ENCODE assay signal across 10 cellular contexts in the genomic region with DNA sequence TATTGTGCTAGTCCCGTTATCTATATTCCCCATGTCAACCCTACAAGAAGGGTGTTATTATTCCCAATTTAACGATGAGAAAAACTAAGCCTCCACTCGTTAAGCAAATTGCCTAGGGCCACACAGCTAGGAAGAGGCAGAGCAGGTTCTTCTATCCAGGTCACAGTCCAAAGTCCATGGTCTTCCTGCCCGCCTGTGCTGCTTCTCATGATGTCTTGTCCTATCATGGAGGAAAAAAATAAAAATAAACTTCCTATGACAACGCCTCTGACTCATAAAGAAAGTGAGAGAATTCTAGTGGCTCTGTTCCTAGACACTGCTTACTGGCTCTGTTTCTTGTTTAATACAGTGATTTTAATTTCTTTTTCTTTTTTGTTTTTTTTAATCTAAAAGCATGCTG. TPM values are rescaled to one million over a fixed set of nuclear protein-coding genes. Genes with fewer than 3 reads are reported as not detected.
A peak's percentile ranks its signal among the peaks of the same experiment; 100 is the strongest.
DNase-seq lines count a peak whose midpoint lies in the region; ATAC-seq and TF ChIP-seq lines count a peak whose summit lies in the region.
"Had no signal": no experiment of that assay in that cellular context is flagged by ENCODE, and none has a peak within 500 bp of the region (broad histone marks: within the 10 kb centered on the region; RNA-seq: fewer than 3 reads in every experiment).

No MANE protein-coding gene starts in this region.

- H3K4me3 Mint-ChIP-seq in activated T-cell treated with anti-CD3 and anti-CD28 coated beads, Interleukin-2, amount 50 U/mL, for 24 hours, result no peak overlapping the region
- H3K4me3 Mint-ChIP-seq: CD4-positive, alpha-beta T cell; neural crest cell had no signal

- H3K27me3 Mint-ChIP-seq in activated T-cell treated with anti-CD3 and anti-CD28 coated beads, Interleukin-2, amount 50 U/mL, for 24 hours, result peaks cover 3% of the 10 kb centered on the region

- ATAC-seq in HG02759 (IDR thresholded peaks at IDR 0.05; ENCODE audit: unreplicated experiment), result no peak

- TF ChIP-seq POLR2A in erythroblast (IDR thresholded peaks at IDR 0.05; ENCODE audit: low read length), result no peak

- no peaks in the 10 kb centered on the region for H3K9me3 Mint-ChIP-seq in activated T-cell treated with anti-CD3 and anti-CD28 coated beads, Interleukin-2, amount 50 U/mL, for 24 hours
- H3K9me3 Mint-ChIP-seq: CD4-positive, alpha-beta T cell; neural crest cell had no signal

- H3K4me1 Mint-ChIP-seq in activated T-cell treated with anti-CD3 and anti-CD28 coated beads, Interleukin-2, amount 50 U/mL, for 24 hours (ENCODE audit: low read depth), result no peaks in the 10 kb centered on the region

- no peaks in the 10 kb centered on the region for H3K36me3 Mint-ChIP-seq in activated T-cell treated with anti-CD3 and anti-CD28 coated beads, Interleukin-2, amount 50 U/mL, for 24 hours (ENCODE audit: low read depth)

- peak; percentile 84 for DNase-seq in DMS53 treated with DMSO at 0.1 percent for 48 hours (lab: John Stamatoyannopoulos, UW; ENCODE audit: unreplicated experiment)
- DNase-seq in HT1080 (ENCODE audit: low read depth), result peak; percentile 59
- DNase-seq in erythroblast (lab: John Stamatoyannopoulos, UW), result peak; percentile 42 to 66
- DNase-seq in myocyte (ENCODE audit: low read depth), result peak; percentile 61
- no peak for DNase-seq in cerebellar nuclear complex (lab: John Stamatoyannopoulos, UW)
- no peak for DNase-seq in activated T-cell treated with anti-CD3 and anti-CD28 coated beads, Interleukin-2, amount 50 U/mL, for 24 hours
- no peak for DNase-seq in GF-D8 (lab: John Stamatoyannopoulos, UW)
- DNase-seq: CD4-positive, alpha-beta T cell had no signal

- H3K27ac Mint-ChIP-seq in activated T-cell treated with anti-CD3 and anti-CD28 coated beads, Interleukin-2, amount 50 U/mL, for 24 hours, result no peak overlapping the region
- H3K27ac Mint-ChIP-seq: CD4-positive, alpha-beta T cell had no signal

RNA-seq across cellular contexts. Expression of a gene that starts 9.7 kb away (rescaled TPM):
- total RNA-seq in HT1080 (2014; rRNA removed; shearing (Covaris generic)), result 5.3 and 5.6 TPM in 2 replicates
- 2.0 and 2.5 TPM in 2 replicates for polyA plus RNA-seq in HT1080 (2015; cell fraction: cytosol; rRNA removed)
- 9.4 and 11.4 TPM in 2 replicates for polyA plus RNA-seq in HT1080 (2015; cell fraction: nucleus; rRNA removed)
- total RNA-seq in myocyte, result 31.3 and 34.9 TPM in 2 replicates
- polyA plus RNA-seq in myocyte (2012), result 190 TPM
- total RNA-seq: CD4-positive, alpha-beta T cell had no signal

Comparison
In these comparisons a context has a peak if more than half of its experiments do, and no peak if none do; other contexts are left out.
1. DNase-seq: peak in DMS53 treated with DMSO at 0.1 percent for 48 hours (single experiment), HT1080 (single experiment), erythroblast (2 of 2) and myocyte (single experiment); none in cerebellar nuclear complex (0 of 2), activated T-cell treated with anti-CD3 and anti-CD28 coated beads, Interleukin-2, amount 50 U/mL, for 24 hours (single experiment) and GF-D8 (single experiment).